1 cellular context compared by ENCODE assay signal in genomic region chr3:182364723-182365650, GRCh38.
TF ChIP-seq lines count a peak whose summit lies in the region.

No MANE protein-coding gene starts in this region.

TF ChIP-seq in K562, 482 proteins besides CTCF, POLR2A, EP300 and RAD21 (continued from another document and continues in another):
- peak; percentile 96 for TF ChIP-seq NCOR1 (IDR thresholded peaks at IDR 0.05)
- peak; percentile 29; the same call in 1 of the 2 replicates for TF ChIP-seq RAD51 (IDR thresholded peaks at IDR 0.05; ENCODE audit: borderline replicate concordance, low read depth)
- peak; percentile 96 for TF ChIP-seq NFIC (IDR thresholded peaks at IDR 0.05)
- peak; percentile 94 for TF ChIP-seq FOSL1 (tag; conservative IDR thresholded peaks at IDR 0.05)
- TF ChIP-seq SPI1 (IDR thresholded peaks at IDR 0.05; ENCODE audit: borderline replicate concordance, low read depth, low read length) = peak; percentile 56; the same call in 1 of the 2 replicates
- TF ChIP-seq CEBPB (tag; IDR thresholded peaks at IDR 0.05) = peak; percentile 45
- TF ChIP-seq ZEB2 (IDR thresholded peaks at IDR 0.05) = 0 out of 2 replicates have a peak, but pooled peaks have one; percentile 15
- TF ChIP-seq ZNF507 (tag; conservative IDR thresholded peaks at IDR 0.05) = no peak
- TF ChIP-seq HDAC1 (IDR thresholded peaks at IDR 0.05) = peak in 1 of 2 experiments; percentile 28; a peak in 1 of 4 replicates
- TF ChIP-seq ARID1B (IDR thresholded peaks at IDR 0.05) = peak; percentile 98
- TF ChIP-seq TAF7 (tag; IDR thresholded peaks at IDR 0.05) = no peak
- TF ChIP-seq SMARCA4 (IDR thresholded peaks at IDR 0.05) = peak; percentile 97
- peak; percentile 61 for TF ChIP-seq TAF9B (IDR thresholded peaks at IDR 0.05; ENCODE audit: partially characterized antibody)
- peak; percentile 98 for TF ChIP-seq PML (IDR thresholded peaks at IDR 0.05; ENCODE audit: low read length)
- TF ChIP-seq ATF1 (CRISPR knock-in tag; IDR thresholded peaks at IDR 0.05) = no peak
- peak; percentile 50 for TF ChIP-seq ATF1 (tag; IDR thresholded peaks at IDR 0.05)
- TF ChIP-seq HINFP (tag; conservative IDR thresholded peaks at IDR 0.05; ENCODE audit: low read depth) = 0 out of 2 replicates have a peak, but pooled peaks have one; percentile 14
- TF ChIP-seq FOXK2 (conservative IDR thresholded peaks at IDR 0.05 in 1 of 2, IDR thresholded peaks at IDR 0.05 in 1 of 2; ENCODE audit: low read depth in 2 of 2) = peak; percentile 32 to 52; a peak in 1 of 4 replicates
- TF ChIP-seq RFX1 (IDR thresholded peaks at IDR 0.05) = peak; percentile 75
- no peak for TF ChIP-seq ZNF232 (CRISPR knock-in tag; IDR thresholded peaks at IDR 0.05)
- TF ChIP-seq, protein P1, sequence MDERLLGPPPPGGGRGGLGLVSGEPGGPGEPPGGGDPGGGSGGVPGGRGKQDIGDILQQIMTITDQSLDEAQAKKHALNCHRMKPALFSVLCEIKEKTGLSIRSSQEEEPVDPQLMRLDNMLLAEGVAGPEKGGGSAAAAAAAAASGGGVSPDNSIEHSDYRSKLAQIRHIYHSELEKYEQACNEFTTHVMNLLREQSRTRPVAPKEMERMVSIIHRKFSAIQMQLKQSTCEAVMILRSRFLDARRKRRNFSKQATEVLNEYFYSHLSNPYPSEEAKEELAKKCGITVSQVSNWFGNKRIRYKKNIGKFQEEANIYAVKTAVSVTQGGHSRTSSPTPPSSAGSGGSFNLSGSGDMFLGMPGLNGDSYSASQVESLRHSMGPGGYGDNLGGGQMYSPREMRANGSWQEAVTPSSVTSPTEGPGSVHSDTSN (CRISPR knock-in tag; IDR thresholded peaks at IDR 0.05; ENCODE audit: low read depth) = no peak; the same call in none of the 2 replicates
- TF ChIP-seq, protein P1 (tag; conservative IDR thresholded peaks at IDR 0.05; ENCODE audit: low read depth) = peak; percentile 99
- peak; percentile 81 for TF ChIP-seq ETV1 (tag; conservative IDR thresholded peaks at IDR 0.05; ENCODE audit: low read depth)
- TF ChIP-seq TFAM (CRISPR knock-in tag; conservative IDR thresholded peaks at IDR 0.05) = no peak
- no peak for TF ChIP-seq KLF13 (tag; IDR thresholded peaks at IDR 0.05; ENCODE audit: borderline replicate concordance, low read depth)
- TF ChIP-seq, protein P2, sequence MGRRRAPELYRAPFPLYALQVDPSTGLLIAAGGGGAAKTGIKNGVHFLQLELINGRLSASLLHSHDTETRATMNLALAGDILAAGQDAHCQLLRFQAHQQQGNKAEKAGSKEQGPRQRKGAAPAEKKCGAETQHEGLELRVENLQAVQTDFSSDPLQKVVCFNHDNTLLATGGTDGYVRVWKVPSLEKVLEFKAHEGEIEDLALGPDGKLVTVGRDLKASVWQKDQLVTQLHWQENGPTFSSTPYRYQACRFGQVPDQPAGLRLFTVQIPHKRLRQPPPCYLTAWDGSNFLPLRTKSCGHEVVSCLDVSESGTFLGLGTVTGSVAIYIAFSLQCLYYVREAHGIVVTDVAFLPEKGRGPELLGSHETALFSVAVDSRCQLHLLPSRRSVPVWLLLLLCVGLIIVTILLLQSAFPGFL (CRISPR knock-in tag; IDR thresholded peaks at IDR 0.05) = peak; percentile 63; the same call in 1 of the 2 replicates
- peak; percentile 65 for TF ChIP-seq CXXC5 (CRISPR knock-in tag; IDR thresholded peaks at IDR 0.05)
- no peak for TF ChIP-seq FOXP4 (CRISPR knock-in tag; IDR thresholded peaks at IDR 0.05; ENCODE audit: borderline replicate concordance)
- no peak for TF ChIP-seq DNMT1 (IDR thresholded peaks at IDR 0.05)
- peak; percentile 98 for TF ChIP-seq STAT5A (IDR thresholded peaks at IDR 0.05; ENCODE audit: borderline replicate concordance, low read length)
- TF ChIP-seq LEF1 (IDR thresholded peaks at IDR 0.05) = peak; percentile 98
- peak; percentile 39; the same call in 1 of the 2 replicates for TF ChIP-seq MAFK (IDR thresholded peaks at IDR 0.05; ENCODE audit: low read length)
- TF ChIP-seq YY1 (IDR thresholded peaks at IDR 0.05; ENCODE audit: borderline replicate concordance in 1 of 3, control insufficient read depth in 1 of 3, extremely low read depth in 1 of 3, insufficient read depth in 3 of 3, insufficient read length in 1 of 3, insufficient replicate concordance in 2 of 3, low read depth in 1 of 3, low read length in 2 of 3) = peak in 1 of 3 experiments; percentile 73
- peak; percentile 36; the same call in 1 of the 2 replicates for TF ChIP-seq ZKSCAN8 (CRISPR knock-in tag; IDR thresholded peaks at IDR 0.05)
- TF ChIP-seq MITF (IDR thresholded peaks at IDR 0.05) = peak; percentile 65; the same call in 1 of the 2 replicates
- peak; percentile 96 for TF ChIP-seq TCF7 (IDR thresholded peaks at IDR 0.05; ENCODE audit: borderline replicate concordance)
- TF ChIP-seq, protein P3, sequence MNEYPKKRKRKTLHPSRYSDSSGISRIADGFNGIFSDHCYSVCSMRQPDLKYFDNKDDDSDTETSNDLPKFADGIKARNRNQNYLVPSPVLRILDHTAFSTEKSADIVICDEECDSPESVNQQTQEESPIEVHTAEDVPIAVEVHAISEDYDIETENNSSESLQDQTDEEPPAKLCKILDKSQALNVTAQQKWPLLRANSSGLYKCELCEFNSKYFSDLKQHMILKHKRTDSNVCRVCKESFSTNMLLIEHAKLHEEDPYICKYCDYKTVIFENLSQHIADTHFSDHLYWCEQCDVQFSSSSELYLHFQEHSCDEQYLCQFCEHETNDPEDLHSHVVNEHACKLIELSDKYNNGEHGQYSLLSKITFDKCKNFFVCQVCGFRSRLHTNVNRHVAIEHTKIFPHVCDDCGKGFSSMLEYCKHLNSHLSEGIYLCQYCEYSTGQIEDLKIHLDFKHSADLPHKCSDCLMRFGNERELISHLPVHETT (CRISPR knock-in tag; conservative IDR thresholded peaks at IDR 0.05 in 1 of 2, IDR thresholded peaks at IDR 0.05 in 1 of 2) = peak in 1 of 2 experiments; percentile 38; a peak in 1 of 4 replicates
- 0 out of 2 replicates have a peak, but pooled peaks have one; percentile 41 for TF ChIP-seq SMARCA5 (IDR thresholded peaks at IDR 0.05)
- TF ChIP-seq L3MBTL2 (IDR thresholded peaks at IDR 0.05) = peak; percentile 80; the same call in 1 of the 2 replicates
- peak; percentile 96 for TF ChIP-seq SOX6 (IDR thresholded peaks at IDR 0.05)
- TF ChIP-seq RUNX1 (IDR thresholded peaks at IDR 0.05; ENCODE audit: low read depth) = 0 out of 2 replicates have a peak, but pooled peaks have one; percentile 29
- TF ChIP-seq TCF3 (CRISPR knock-in tag; IDR thresholded peaks at IDR 0.05) = peak; percentile 93
- TF ChIP-seq ZKSCAN1 (IDR thresholded peaks at IDR 0.05; ENCODE audit: low read depth, low read length) = peak; percentile 40; the same call in 1 of the 2 replicates
- peak; percentile 67 for TF ChIP-seq MYBL2 (IDR thresholded peaks at IDR 0.05; ENCODE audit: low read depth)
- no peak for TF ChIP-seq MYBL2 (CRISPR knock-in tag; IDR thresholded peaks at IDR 0.05; ENCODE audit: borderline replicate concordance)
- peak; percentile 96 for TF ChIP-seq RNF2 (IDR thresholded peaks at IDR 0.05)
- TF ChIP-seq NRF1 (conservative IDR thresholded peaks at IDR 0.05 in 1 of 2, IDR thresholded peaks at IDR 0.05 in 1 of 2) = peak; percentile 79 to 83
- peak in 1 of 2 experiments; percentile 72; a peak in 3 of 4 replicates for TF ChIP-seq MNT (conservative IDR thresholded peaks at IDR 0.05)
- TF ChIP-seq NCOA2 (IDR thresholded peaks at IDR 0.05; ENCODE audit: partially characterized antibody in 2 of 2) = peak; percentile 65 to 74
- TF ChIP-seq JUN (IDR thresholded peaks at IDR 0.05; ENCODE audit: borderline replicate concordance, low read depth, low read length) = peak; percentile 50; the same call in 1 of the 2 replicates
- TF ChIP-seq JUN (CRISPR knock-in tag; IDR thresholded peaks at IDR 0.05; ENCODE audit: borderline replicate concordance) = no peak
- TF ChIP-seq ZNF395 (CRISPR knock-in tag; IDR thresholded peaks at IDR 0.05) = peak; percentile 63; the same call in 1 of the 2 replicates
- no peak for TF ChIP-seq ZNF384 (IDR thresholded peaks at IDR 0.05; ENCODE audit: low read depth, low read length)
- no peak for TF ChIP-seq ELF1 (tag; IDR thresholded peaks at IDR 0.05)
- TF ChIP-seq MBD2 (IDR thresholded peaks at IDR 0.05; ENCODE audit: borderline replicate concordance, low read depth) = peak; percentile 84; the same call in 1 of the 2 replicates
- no peak for TF ChIP-seq ZNF584 (CRISPR knock-in tag; IDR thresholded peaks at IDR 0.05; ENCODE audit: low read depth)
- TF ChIP-seq GATA2 (CRISPR knock-in tag; IDR thresholded peaks at IDR 0.05) = peak; percentile 90
- no peak for TF ChIP-seq GABPB2 (CRISPR knock-in tag; conservative IDR thresholded peaks at IDR 0.05)
- TF ChIP-seq ZNF316 (IDR thresholded peaks at IDR 0.05) = peak; percentile 70
- TF ChIP-seq HDAC2 (IDR thresholded peaks at IDR 0.05) = 0 out of 2 replicates have a peak, but pooled peaks have one; percentile 42
- peak; percentile 78 for TF ChIP-seq CREM (IDR thresholded peaks at IDR 0.05; ENCODE audit: low read depth)
